In the genomic region with DNA sequence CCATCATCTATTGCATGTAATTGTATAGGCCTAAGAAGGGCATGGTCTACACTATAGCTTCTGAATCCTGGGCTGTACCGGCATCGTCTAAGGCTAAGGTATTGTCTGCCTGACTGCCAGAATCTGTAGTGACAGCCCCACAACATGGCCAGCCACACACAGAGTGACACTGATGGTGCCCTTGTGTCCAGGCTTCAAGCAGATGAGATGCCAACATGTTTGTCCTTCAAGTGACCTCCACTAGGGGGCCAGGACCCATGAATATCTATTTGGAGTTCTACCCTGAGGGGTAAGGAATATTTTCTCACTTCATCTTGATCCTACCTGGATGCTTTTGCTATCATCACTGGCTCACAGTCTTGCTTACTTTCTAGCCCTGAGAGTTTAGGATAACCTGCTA, we compare ENCODE assay signal across 10 cellular contexts. TPM values are rescaled to one million over a fixed set of nuclear protein-coding genes. Genes with fewer than 3 reads are reported as not detected.
A peak's percentile ranks its signal among the peaks of the same experiment; 100 is the strongest.
DNase-seq lines count a peak whose midpoint lies in the region; ATAC-seq, FAIRE-seq and TF ChIP-seq lines count a peak whose summit lies in the region.
"Had no signal": no experiment of that assay in that cellular context is flagged by ENCODE, and none has a peak within 500 bp of the region (broad histone marks: within the 10 kb centered on the region; RNA-seq: fewer than 3 reads in every experiment).

No MANE protein-coding gene starts in this region.

- no peak overlapping the region for H3K4me2 ChIP-seq in OCI-LY3 (ENCODE audit: low read length)

- no peaks in the 10 kb centered on the region for H4K20me1 ChIP-seq in OCI-LY3 (ENCODE audit: insufficient read depth, low read length)

- no peaks in the 10 kb centered on the region for H3K4me1 ChIP-seq in OCI-LY3 (ENCODE audit: low read length)

- H3K36me3 ChIP-seq in OCI-LY3 (replicated peaks; ENCODE audit: low read depth, low read length): no peaks in the 10 kb centered on the region

- intact Hi-C loops in sciatic nerve (cut with DNase I): no loop called here

- H3K4me3 ChIP-seq in OCI-LY3 (ENCODE audit: low read length): no peak overlapping the region
- no peak overlapping the region for H3K4me3 ChIP-seq in fibroblast of pulmonary artery (replicated peaks; ENCODE audit: low read depth, low read length)

- no peaks in the 10 kb centered on the region for H3K79me2 ChIP-seq in OCI-LY3 (ENCODE audit: low read length)

- H3K27ac ChIP-seq in OCI-LY3 (ENCODE audit: low read length): no peak overlapping the region

- H3K9me3 ChIP-seq in OCI-LY3 (ENCODE audit: insufficient read depth, low read length): no peaks in the 10 kb centered on the region

- no peaks in the 10 kb centered on the region for H3K27me3 ChIP-seq in OCI-LY3 (ENCODE audit: low read depth, low read length)

- no peak overlapping the region for H3K9ac ChIP-seq in OCI-LY3 (ENCODE audit: low read length)

- peak; percentile 2 for DNase-seq in stimulated activated CD4-positive, alpha-beta T cell treated with anti-CD3 and anti-CD28 coated beads, Interleukin-4, amount 100 ng/mL, for 1 hour
- no peak for DNase-seq in stimulated activated CD4-positive, alpha-beta T cell treated with anti-CD3 and anti-CD28 coated beads, Interleukin-12 subunit alpha, Interleukin-12 subunit beta, amount 100 ng/mL, for 4 hours
- DNase-seq in fibroblast of pulmonary artery (ENCODE audit: low read depth) (no peak), RCC 7860 (ENCODE audit: low spot score) (no peak), sciatic nerve (ENCODE audit: low spot score) (no peak)
- DNase-seq: NCI-H510A treated with DMSO at 0.1 percent for 48 hours; stimulated activated naive B cell treated with anti-CD40 and anti-IgM and Interleukin-4, amounts not matched to agents 10 μg/mL and 1 μg/mL and 100 μg/mL, for 72 hours had no signal

- no peak for ATAC-seq in sciatic nerve
- ATAC-seq in GM18868 (IDR thresholded peaks at IDR 0.05; ENCODE audit: unreplicated experiment): no peak
- no peak for ATAC-seq in esophagus mucosa
- ATAC-seq: stimulated activated naive B cell treated with anti-CD40 and anti-IgM and Interleukin-4, amounts not matched to agents 10 μg/mL and 1 μg/mL and 100 μg/mL, for 72 hours had no signal

- no peak overlapping the region for H2AFZ ChIP-seq in OCI-LY3 (ENCODE audit: low read depth, low read length)

- no peak for FAIRE-seq in RCC 7860 (lab: Jason Lieb, UNC)

- TF ChIP-seq CTCF in OCI-LY3 (IDR thresholded peaks at IDR 0.05; ENCODE audit: low read depth, low read length) (peak; percentile 41), fibroblast of pulmonary artery (IDR thresholded peaks at IDR 0.05; ENCODE audit: low read length, missing control alignments) (peak; percentile 34)

RNA-seq across cellular contexts. Expression of a gene that starts 1.5 kb away (rescaled TPM):
- total RNA-seq in sciatic nerve (not detected), esophagus mucosa (not detected)

RNA-seq across cellular contexts. Expression of a gene that starts 50.5 kb away (rescaled TPM):
- total RNA-seq in sciatic nerve: not detected
- 0.24 TPM for total RNA-seq in esophagus mucosa

RNA-seq across cellular contexts. Expression of a gene that starts 53.7 kb away (rescaled TPM):
- total RNA-seq in sciatic nerve (4.6 TPM), esophagus mucosa (26.4 TPM)
